19 cellular contexts compared by ENCODE assay signal in genomic region chr1:154320882-154321608, GRCh38. TPM values are rescaled to one million over a fixed set of nuclear protein-coding genes. Genes with fewer than 3 reads are reported as not detected.
DNase-seq lines count a peak whose midpoint lies in the region; ATAC-seq and TF ChIP-seq lines count a peak whose summit lies in the region.
"Had no signal": no experiment of that assay in that cellular context is flagged by ENCODE, and none has a peak within 500 bp of the region (broad histone marks: within the 10 kb centered on the region; RNA-seq: fewer than 3 reads in every experiment).

AQP10 (plus strand) TSS chr1:154321093; CDS start chr1:154321156, 63 bp downstream.

- CTCF ChIA-PET in T-cell (lab: Charles Lee) = interaction anchor here in 1 of 2 donors (0.7 kb wide), 1 partner anchor 12 kb away, joined by 6 read pairs; no protein-coding TSS in a partner anchor

- DNase-seq in HuH-7.5 (ENCODE audit: low spot score) (peak; percentile 63), UCSD-AML1 (lab: John Stamatoyannopoulos, UW; ENCODE audit: unreplicated experiment) (peak; percentile 52), fibroblast of villous mesenchyme (ENCODE audit: low read depth) (peak; percentile 68), mucosa of descending colon (peak in 1 of 3 donors; percentile 28), omental fat pad (ENCODE audit: low spot score) (no peak), occipital lobe (lab: John Stamatoyannopoulos, UW) (no peak), T-cell (no peak)
- DNase-seq: activated CD4-positive, alpha-beta T cell treated with anti-CD3 and anti-CD28 coated beads for 48 hours; activated T-cell treated with anti-CD3 and anti-CD28 coated beads, Interleukin-2, amount 50 U/mL, for 24 hours; amniotic stem cell; DND-41; natural killer cell; NCI-H1105 treated with DMSO at 0.1 percent for 48 hours; stimulated activated naive CD4-positive, alpha-beta T cell; T-helper 1 cell had no signal

- peaks cover 11% of the 10 kb centered on the region for H3K4me1 ChIP-seq in mucosa of descending colon (ENCODE audit: low read depth)

- intact Hi-C loops in mucosa of descending colon (cut with DNase I, micrococcal nuclease) = no loop called here

- POLR2A ChIA-PET in T-cell (lab: Charles Lee) = no interaction called here

- TF ChIP-seq CTCF in fibroblast of villous mesenchyme (IDR thresholded peaks at IDR 0.05; ENCODE audit: insufficient read depth, low read depth, low read length) (no peak), mucosa of descending colon (IDR thresholded peaks at IDR 0.05) (no peak), omental fat pad (IDR thresholded peaks at IDR 0.05) (no peak)

- peaks cover 3 to 12% (median 4%) of the 10 kb centered on the region in 3 donors for H3K9me3 Mint-ChIP-seq in T-cell
- H3K9me3 Mint-ChIP-seq: natural killer cell had no signal

- ATAC-seq in mucosa of descending colon = peak; percentile 61
- ATAC-seq in omental fat pad (ENCODE audit: low FRiP score) = no peak
- no peak for ATAC-seq in HG02870 (IDR thresholded peaks at IDR 0.05; ENCODE audit: unreplicated experiment)
- ATAC-seq in T-cell (replicated peaks in 1 of 4) = no peak
- ATAC-seq: natural killer cell had no signal

- peaks cover 0 to 2% of the 10 kb centered on the region in 2 donors for H3K27me3 Mint-ChIP-seq in T-cell
- H3K27me3 Mint-ChIP-seq: activated T-cell treated with anti-CD3 and anti-CD28 coated beads, Interleukin-2, amount 50 U/mL, for 24 hours had no signal

- peaks cover 7% of the 10 kb centered on the region for H3K9me3 ChIP-seq in mucosa of descending colon

- no peak within 1 kb of the TSS for H3K4me3 Mint-ChIP-seq in T-cell
- H3K4me3 Mint-ChIP-seq: activated T-cell treated with anti-CD3 and anti-CD28 coated beads, Interleukin-2, amount 50 U/mL, for 24 hours; B cell; natural killer cell had no signal

- peaks cover 8 to 11% (median 10%) of the 10 kb centered on the region in 3 donors for H3K4me1 Mint-ChIP-seq in T-cell

- H3K36me3 ChIP-seq in mucosa of descending colon (ENCODE audit: low read depth) = no peaks in the 10 kb centered on the region

- H3K4me3 ChIP-seq in fibroblast of villous mesenchyme (ENCODE audit: low read depth, low read length) (no peak within 1 kb of the TSS), mucosa of descending colon (no peak within 1 kb of the TSS)

- no peak within 1 kb of the TSS for H3K27ac Mint-ChIP-seq in T-cell
- H3K27ac Mint-ChIP-seq: activated T-cell treated with anti-CD3 and anti-CD28 coated beads, Interleukin-2, amount 50 U/mL, for 24 hours; B cell; natural killer cell had no signal

- no peaks in the 10 kb centered on the region for H3K36me3 Mint-ChIP-seq in T-cell
- H3K36me3 Mint-ChIP-seq: natural killer cell had no signal

RNA-seq across cellular contexts. Expression of gene AQP10, which starts in this region (rescaled TPM):
- total RNA-seq in fibroblast of villous mesenchyme = not detected in 2 replicates
- total RNA-seq in mucosa of descending colon = not detected
- total RNA-seq in omental fat pad = under 1 TPM in 2 of 4 donors, not detected in 2; 0.25 to 0.37 TPM
- not detected for total RNA-seq in occipital lobe
- not detected for total RNA-seq in T-cell
- total RNA-seq: B cell, dermis microvascular lymphatic vessel endothelial cell, kidney epithelial cell had no signal

Comparison
In these comparisons a context has a peak if more than half of its experiments do, and no peak if none do; other contexts are left out.
1. Peak in DNase-seq in fibroblast of villous mesenchyme; RNA of the gene not detected or under 1 TPM.
2. Peak in ATAC-seq in mucosa of descending colon; RNA of the gene not detected or under 1 TPM.
3. DNase-seq: peak in HuH-7.5 (single experiment) and UCSD-AML1 (single experiment); none in omental fat pad (single experiment), occipital lobe (single experiment) and T-cell (0 of 34).